Comparison of ENCODE assay signal across 16 cellular contexts in the genomic region with DNA sequence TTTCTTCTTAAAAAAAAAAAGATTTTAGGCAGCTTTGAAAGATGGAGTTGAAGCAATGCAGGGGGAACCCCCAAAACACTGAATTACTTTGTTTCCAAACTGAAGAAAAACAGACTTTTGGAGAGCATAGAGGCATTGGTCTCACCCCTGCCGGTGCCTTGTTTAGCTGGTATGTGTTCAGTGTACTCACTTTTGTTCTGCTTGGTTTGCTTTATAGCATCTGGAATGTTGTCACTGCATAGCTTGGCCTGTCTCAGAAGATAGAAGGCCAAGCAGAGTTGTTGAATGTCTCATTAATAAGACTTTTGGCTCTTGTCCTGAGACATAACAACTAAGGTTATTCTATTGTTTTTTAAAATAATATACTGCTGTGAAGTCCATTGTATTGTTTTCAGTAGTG. TPM values are rescaled to one million over a fixed set of nuclear protein-coding genes. Genes with fewer than 3 reads are reported as not detected.
DNase-seq lines count a peak whose midpoint lies in the region; ATAC-seq and TF ChIP-seq lines count a peak whose summit lies in the region.
"Had no signal": no experiment of that assay in that cellular context is flagged by ENCODE, and none has a peak within 500 bp of the region (broad histone marks: within the 10 kb centered on the region; RNA-seq: fewer than 3 reads in every experiment).

No MANE protein-coding gene starts in this region.

- DNase-seq in heart left ventricle (no peak), cardiac septum (ENCODE audit: low spot score) (no peak), astrocyte of the hippocampus (ENCODE audit: low read depth, low spot score) (peak; percentile 64), kidney tubule cell (ENCODE audit: low spot score) (peak; percentile 67), mesothelial cell of epicardium (ENCODE audit: low spot score in 2 of 2, unreplicated experiment in 2 of 2) (no peak), lower lobe of right lung (no peak)
- DNase-seq in stimulated activated naive B cell treated with anti-CD40 and anti-IgM and Interleukin-4, amounts not matched to agents 10 μg/mL and 1 μg/mL and 100 μg/mL, for 72 hours: no peak
- DNase-seq in effector CD4-positive, alpha-beta T cell: no peak
- DNase-seq: activated naive CD4-positive, alpha-beta T cell treated with Interleukin-2 at 50 U/mL for 16 hours; foreskin fibroblast; GF-D8; IMR-90; mesendoderm; stimulated activated naive CD4-positive, alpha-beta T cell treated with Interleukin-2 at 50 U/mL for 16 hours had no signal

- ATAC-seq in heart left ventricle (peak in 2 of 4 donors; percentile 48 to 49), lower lobe of right lung (no peak)
- no peak for ATAC-seq in stimulated activated naive B cell treated with anti-CD40 and anti-IgM and Interleukin-4, amounts not matched to agents 10 μg/mL and 1 μg/mL and 100 μg/mL, for 72 hours (replicated peaks)

- H3K27ac Mint-ChIP-seq in stimulated activated naive B cell treated with anti-CD40 and anti-IgM and Interleukin-4, amounts not matched to agents 10 μg/mL and 1 μg/mL and 100 μg/mL, for 72 hours: peak overlapping the region; percentile 62
- no peak overlapping the region for H3K27ac Mint-ChIP-seq in mesothelial cell of epicardium

- H3K4me3 Mint-ChIP-seq in stimulated activated naive B cell treated with anti-CD40 and anti-IgM and Interleukin-4, amounts not matched to agents 10 μg/mL and 1 μg/mL and 100 μg/mL, for 72 hours: no peak overlapping the region
- no peak overlapping the region for H3K4me3 Mint-ChIP-seq in mesothelial cell of epicardium

- H3K27ac ChIP-seq in heart left ventricle (peak overlapping the region in 8 of 12 donors; percentile 18 to 52 (median 38)), lower lobe of right lung (no peak overlapping the region)
- H3K27ac ChIP-seq: vagina had no signal

- H3K4me1 ChIP-seq in heart left ventricle (peaks cover 0 to 83% (median 70%) of the 10 kb centered on the region in 12 donors), lower lobe of right lung (peaks cover 59% of the 10 kb centered on the region)

- no peak for TF ChIP-seq CTCF in heart left ventricle (IDR thresholded peaks at IDR 0.05)
- TF ChIP-seq CTCF in mesothelial cell of epicardium (IDR thresholded peaks at IDR 0.05; ENCODE audit: unreplicated experiment): no peak
- TF ChIP-seq CTCF in lower lobe of right lung (IDR thresholded peaks at IDR 0.05): no peak

- no peak for TF ChIP-seq POLR2A in heart left ventricle (IDR thresholded peaks at IDR 0.05)

- WGBS in heart left ventricle, 4 donors: 48 to 58% (median 53%) methylated on average over 1 of the region's 1 CpG

- H3K36me3 ChIP-seq in heart left ventricle: peaks cover 0 to 88% (median 65%) of the 10 kb centered on the region in 9 donors
- H3K36me3 ChIP-seq in lower lobe of right lung: peaks cover 75% of the 10 kb centered on the region

- intact Hi-C loops in heart left ventricle (cut with DNase I): loop anchor here in 2 of 10 donors (5.0 to 10.0 kb wide), 2 partner anchors 41 to 54 kb away; no protein-coding TSS in a partner anchor
- intact Hi-C loops in cardiac septum (cut with DNase I): no loop called here
- intact Hi-C loops in lower lobe of right lung (cut with DNase I): no loop called here

- no peaks in the 10 kb centered on the region for H3K9me3 Mint-ChIP-seq in stimulated activated naive B cell treated with anti-CD40 and anti-IgM and Interleukin-4, amounts not matched to agents 10 μg/mL and 1 μg/mL and 100 μg/mL, for 72 hours
- H3K9me3 Mint-ChIP-seq in mesothelial cell of epicardium: no peaks in the 10 kb centered on the region

- peaks cover 33 to 47% of the 10 kb centered on the region in 2 donors for H3K36me3 Mint-ChIP-seq in stimulated activated naive B cell treated with anti-CD40 and anti-IgM and Interleukin-4, amounts not matched to agents 10 μg/mL and 1 μg/mL and 100 μg/mL, for 72 hours
- peaks cover 14% of the 10 kb centered on the region for H3K36me3 Mint-ChIP-seq in mesothelial cell of epicardium

- no peaks in the 10 kb centered on the region for H3K27me3 ChIP-seq in heart left ventricle
- H3K27me3 ChIP-seq in lower lobe of right lung (ENCODE audit: low read depth): no peaks in the 10 kb centered on the region
- H3K27me3 ChIP-seq: vagina had no signal

- no peaks in the 10 kb centered on the region for H3K27me3 Mint-ChIP-seq in stimulated activated naive B cell treated with anti-CD40 and anti-IgM and Interleukin-4, amounts not matched to agents 10 μg/mL and 1 μg/mL and 100 μg/mL, for 72 hours
- no peaks in the 10 kb centered on the region for H3K27me3 Mint-ChIP-seq in mesothelial cell of epicardium (ENCODE audit: low read depth)

- H3K9me3 ChIP-seq in heart left ventricle (no peaks in the 10 kb centered on the region), lower lobe of right lung (no peaks in the 10 kb centered on the region)
- H3K9me3 ChIP-seq: vagina had no signal

- peaks cover 18 to 80% of the 10 kb centered on the region in 2 donors for H3K4me1 Mint-ChIP-seq in stimulated activated naive B cell treated with anti-CD40 and anti-IgM and Interleukin-4, amounts not matched to agents 10 μg/mL and 1 μg/mL and 100 μg/mL, for 72 hours
- peaks cover 7% of the 10 kb centered on the region for H3K4me1 Mint-ChIP-seq in mesothelial cell of epicardium

- H3K4me3 ChIP-seq in heart left ventricle: no peak overlapping the region
- no peak overlapping the region for H3K4me3 ChIP-seq in lower lobe of right lung
- H3K4me3 ChIP-seq: smooth muscle cell, vagina had no signal

RNA-seq across cellular contexts. Expression of a gene that starts 6.9 kb away (rescaled TPM):
- 100 to 1,000 TPM in 4 of 9 donors, 10 to 100 TPM in 5; 68.6 to 106 (median 92.8) TPM for total RNA-seq in heart left ventricle
- 10 to 100 TPM; 27.9 to 36.5 TPM for polyA plus RNA-seq in heart left ventricle
- total RNA-seq in cardiac septum: 86.5 TPM
- 117 to 121 TPM (median 119 TPM) in 3 replicates for total RNA-seq in mesothelial cell of epicardium
- 81.0 TPM for total RNA-seq in lower lobe of right lung

Comparison
In these comparisons a context has a peak if more than half of its experiments do, and no peak if none do; other contexts are left out.
1. DNase-seq: peak in astrocyte of the hippocampus (single experiment) and kidney tubule cell (single experiment); none in heart left ventricle (0 of 5), cardiac septum (single experiment), stimulated activated naive B cell treated with anti-CD40 and anti-IgM and Interleukin-4, amounts not matched to agents 10 μg/mL and 1 μg/mL and 100 μg/mL, for 72 hours (single experiment), mesothelial cell of epicardium (0 of 2), effector CD4-positive, alpha-beta T cell (single experiment) and lower lobe of right lung (single experiment).